ENCODE assay signal across 11 cellular contexts in the genomic region with DNA sequence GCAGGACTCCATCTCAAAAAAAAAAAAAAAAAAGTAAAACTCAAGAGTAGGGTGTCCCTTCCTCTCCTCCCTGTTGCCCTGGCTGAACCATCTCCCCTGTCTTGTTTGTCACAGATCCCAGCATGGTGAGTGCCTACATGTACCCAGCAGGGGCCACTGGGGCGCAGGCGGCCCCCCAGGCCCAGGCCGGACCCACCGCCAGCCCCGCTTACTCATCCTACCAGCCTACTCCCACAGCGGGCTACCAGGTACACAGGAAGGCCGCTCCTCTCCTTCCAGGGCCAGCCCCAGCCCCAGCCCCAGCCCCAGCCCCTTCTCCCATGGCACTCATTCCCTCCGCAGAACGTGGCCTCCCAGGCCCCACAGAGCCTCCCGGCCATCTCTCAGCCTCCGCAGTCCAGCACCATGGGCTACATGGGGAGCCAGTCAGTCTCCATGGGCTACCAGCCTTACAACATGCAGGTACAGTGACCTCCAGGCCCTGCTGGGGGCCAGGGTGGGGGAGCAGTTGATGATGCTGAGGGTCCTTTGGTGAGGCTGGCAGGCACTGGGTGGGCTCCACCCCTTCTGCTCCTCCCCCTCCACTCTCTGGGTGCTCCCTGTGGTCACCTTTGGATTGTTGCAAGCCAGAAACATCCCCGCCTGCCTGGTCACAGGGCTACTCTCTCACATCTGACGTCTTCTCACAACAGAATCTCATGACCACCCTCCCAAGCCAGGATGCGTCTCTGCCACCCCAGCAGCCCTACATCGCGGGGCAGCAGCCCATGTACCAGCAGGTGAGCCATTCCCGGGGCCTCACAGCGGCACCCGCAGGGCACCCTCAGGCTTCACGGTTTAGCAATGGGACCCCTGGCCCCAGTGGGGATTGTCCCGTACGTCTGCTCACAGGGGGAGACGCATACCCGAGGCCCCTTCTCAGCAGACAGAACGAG. TPM values are rescaled to one million over a fixed set of nuclear protein-coding genes. Genes with fewer than 3 reads are reported as not detected.
DNase-seq lines count a peak whose midpoint lies in the region; ATAC-seq and TF ChIP-seq lines count a peak whose summit lies in the region.
"Had no signal": no experiment of that assay in that cellular context is flagged by ENCODE, and none has a peak within 500 bp of the region (broad histone marks: within the 10 kb centered on the region; RNA-seq: fewer than 3 reads in every experiment).

No MANE protein-coding gene starts in this region.

- TF ChIP-seq CTCF in HL-60 (IDR thresholded peaks at IDR 0.05; ENCODE audit: insufficient read depth, low read length) (no peak), nephron (IDR thresholded peaks at IDR 0.05; ENCODE audit: unreplicated experiment in 3 of 3) (no peak)

- no peaks in the 10 kb centered on the region for H3K27me3 Mint-ChIP-seq in T-helper 1 cell treated with Interleukin-12 subunit alpha and Interleukin-12 subunit beta and Interleukin-4 antibody, amounts not matched to agents 30 μg/mL and 1 μg/mL, for 36 hours (ENCODE audit: low read depth)
- H3K27me3 Mint-ChIP-seq in activated CD8-positive, alpha-beta T cell treated with anti-CD3 and anti-CD28 coated beads, Interleukin-2, amount 10 ng/mL, durations not matched to agents 7 days and 5 days (ENCODE audit: low read depth): no peaks in the 10 kb centered on the region
- no peaks in the 10 kb centered on the region for H3K27me3 Mint-ChIP-seq in nephron (ENCODE audit: low read depth)

- no peak for ATAC-seq in activated CD8-positive, alpha-beta T cell treated with anti-CD3 and anti-CD28 coated beads, Interleukin-2, amount 10 ng/mL, durations not matched to agents 7 days and 5 days
- ATAC-seq in HG03108 (IDR thresholded peaks at IDR 0.05; ENCODE audit: unreplicated experiment): no peak

- POLR2A ChIA-PET in activated CD8-positive, alpha-beta T cell treated with anti-CD3 and anti-CD28 coated beads, Interleukin-2, amount 10 ng/mL, durations not matched to agents 7 days and 5 days (lab: Charles Lee): interaction anchor here (3.6 to 5.3 kb wide), 2 partner anchors 16 to 36 kb away, joined by 31 to 50 read pairs; partner anchors contain the start of genes ARL16, CCDC137, HGS and OXLD1

- no peak for DNase-seq in T-helper 1 cell
- no peak for DNase-seq in HL-60 (ENCODE audit: low read depth in 1 of 2, low spot score in 1 of 2)
- no peak for DNase-seq in activated CD8-positive, alpha-beta T cell treated with anti-CD3 and anti-CD28 coated beads, Interleukin-2, amount 10 ng/mL, durations not matched to agents 7 days and 5 days
- no peak for DNase-seq in midbrain (lab: John Stamatoyannopoulos, UW)
- no peak for DNase-seq in effector memory CD4-positive, alpha-beta T cell
- DNase-seq: NCI-H2227 treated with DMSO at 0.1 percent for 48 hours, small intestine had no signal

- H3K4me3 Mint-ChIP-seq in T-helper 1 cell treated with Interleukin-12 subunit alpha and Interleukin-12 subunit beta and Interleukin-4 antibody, amounts not matched to agents 30 μg/mL and 1 μg/mL, for 36 hours: peak overlapping the region; percentile 90
- H3K4me3 Mint-ChIP-seq in activated CD8-positive, alpha-beta T cell treated with anti-CD3 and anti-CD28 coated beads, Interleukin-2, amount 10 ng/mL, durations not matched to agents 7 days and 5 days: peak overlapping the region; percentile 95
- H3K4me3 Mint-ChIP-seq in nephron: peak overlapping the region; percentile 62 to 96 (median 75)

- no peak overlapping the region for H3K27ac Mint-ChIP-seq in T-helper 1 cell treated with Interleukin-12 subunit alpha and Interleukin-12 subunit beta and Interleukin-4 antibody, amounts not matched to agents 30 μg/mL and 1 μg/mL, for 36 hours
- peak overlapping the region; percentile 22 for H3K27ac Mint-ChIP-seq in activated CD8-positive, alpha-beta T cell treated with anti-CD3 and anti-CD28 coated beads, Interleukin-2, amount 10 ng/mL, durations not matched to agents 7 days and 5 days
- peak overlapping the region in 1 of 3 experiments; percentile 16 for H3K27ac Mint-ChIP-seq in nephron

- H3K4me1 Mint-ChIP-seq in T-helper 1 cell treated with Interleukin-12 subunit alpha and Interleukin-12 subunit beta and Interleukin-4 antibody, amounts not matched to agents 30 μg/mL and 1 μg/mL, for 36 hours (ENCODE audit: low read depth): peaks cover 12% of the 10 kb centered on the region
- H3K4me1 Mint-ChIP-seq in activated CD8-positive, alpha-beta T cell treated with anti-CD3 and anti-CD28 coated beads, Interleukin-2, amount 10 ng/mL, durations not matched to agents 7 days and 5 days (ENCODE audit: low read depth): peaks cover 31% of the 10 kb centered on the region
- peaks cover 4% of the 10 kb centered on the region for H3K4me1 Mint-ChIP-seq in nephron

- peak overlapping the region; percentile 95 for H3K27ac ChIP-seq in HL-60 (replicated peaks)
- H3K27ac ChIP-seq in effector memory CD4-positive, alpha-beta T cell (ENCODE audit: insufficient read depth, low read length, poor library complexity, severe bottlenecking): no peak overlapping the region
- H3K27ac ChIP-seq: ascending aorta had no signal

- peaks cover 41% of the 10 kb centered on the region for H3K36me3 ChIP-seq in effector memory CD4-positive, alpha-beta T cell (ENCODE audit: control insufficient read depth, insufficient read depth, low read length)

- CTCF ChIA-PET in activated CD8-positive, alpha-beta T cell treated with anti-CD3 and anti-CD28 coated beads, Interleukin-2, amount 10 ng/mL, durations not matched to agents 7 days and 5 days (lab: Charles Lee): no interaction called here

- H3K4me1 ChIP-seq in effector memory CD4-positive, alpha-beta T cell (ENCODE audit: control insufficient read depth, insufficient read depth, low read length, poor library complexity, severe bottlenecking): peaks cover 27% of the 10 kb centered on the region

- no peaks in the 10 kb centered on the region for H3K9me3 ChIP-seq in effector memory CD4-positive, alpha-beta T cell (ENCODE audit: control insufficient read depth, low read length)
- H3K9me3 ChIP-seq: ascending aorta had no signal

- no peaks in the 10 kb centered on the region for H3K9me3 Mint-ChIP-seq in T-helper 1 cell treated with Interleukin-12 subunit alpha and Interleukin-12 subunit beta and Interleukin-4 antibody, amounts not matched to agents 30 μg/mL and 1 μg/mL, for 36 hours
- no peaks in the 10 kb centered on the region for H3K9me3 Mint-ChIP-seq in activated CD8-positive, alpha-beta T cell treated with anti-CD3 and anti-CD28 coated beads, Interleukin-2, amount 10 ng/mL, durations not matched to agents 7 days and 5 days (ENCODE audit: insufficient read depth)
- H3K9me3 Mint-ChIP-seq in nephron: no peaks in the 10 kb centered on the region

- H3K27me3 ChIP-seq in HL-60 (ENCODE audit: insufficient read depth, poor library complexity, severe bottlenecking): no peaks in the 10 kb centered on the region
- no peaks in the 10 kb centered on the region for H3K27me3 ChIP-seq in effector memory CD4-positive, alpha-beta T cell (replicated peaks; ENCODE audit: control insufficient read depth, insufficient read depth, low read length, poor library complexity, severe bottlenecking)
- H3K27me3 ChIP-seq: ascending aorta had no signal

- peaks cover 32% of the 10 kb centered on the region for H3K36me3 Mint-ChIP-seq in T-helper 1 cell treated with Interleukin-12 subunit alpha and Interleukin-12 subunit beta and Interleukin-4 antibody, amounts not matched to agents 30 μg/mL and 1 μg/mL, for 36 hours (ENCODE audit: low read depth)
- peaks cover 58% of the 10 kb centered on the region for H3K36me3 Mint-ChIP-seq in activated CD8-positive, alpha-beta T cell treated with anti-CD3 and anti-CD28 coated beads, Interleukin-2, amount 10 ng/mL, durations not matched to agents 7 days and 5 days (ENCODE audit: low read depth)
- H3K36me3 Mint-ChIP-seq in nephron (ENCODE audit: low read depth): peaks cover 42% of the 10 kb centered on the region

- H3K4me3 ChIP-seq in HL-60 (replicated peaks; ENCODE audit: insufficient read depth, low read length): peak overlapping the region; percentile 84; the same call in 1 of the 2 replicates
- no peak overlapping the region for H3K4me3 ChIP-seq in effector memory CD4-positive, alpha-beta T cell (ENCODE audit: insufficient read depth, low read depth, low read length, poor library complexity, severe bottlenecking)
- H3K4me3 ChIP-seq: ascending aorta had no signal

RNA-seq across cellular contexts. Expression of gene MRPL12, which starts 2.5 kb away (rescaled TPM):
- total RNA-seq in activated CD8-positive, alpha-beta T cell treated with anti-CD3 and anti-CD28 coated beads, Interleukin-2, amount 10 ng/mL, durations not matched to agents 7 days and 5 days: 100 to 1,000 TPM; 102 to 104 TPM

RNA-seq across cellular contexts. Expression of gene SLC25A10, which starts 11.5 kb away (rescaled TPM):
- 10 to 100 TPM; 39.2 to 40.4 TPM for total RNA-seq in activated CD8-positive, alpha-beta T cell treated with anti-CD3 and anti-CD28 coated beads, Interleukin-2, amount 10 ng/mL, durations not matched to agents 7 days and 5 days

RNA-seq across cellular contexts. Expression of gene HGS, which starts 16.8 kb away (rescaled TPM):
- 100 to 1,000 TPM; 107 to 128 TPM for total RNA-seq in activated CD8-positive, alpha-beta T cell treated with anti-CD3 and anti-CD28 coated beads, Interleukin-2, amount 10 ng/mL, durations not matched to agents 7 days and 5 days

RNA-seq across cellular contexts. Expression of gene ARL16, which starts 17.0 kb away (rescaled TPM):
- 10 to 100 TPM; 21.3 to 28.4 TPM for total RNA-seq in activated CD8-positive, alpha-beta T cell treated with anti-CD3 and anti-CD28 coated beads, Interleukin-2, amount 10 ng/mL, durations not matched to agents 7 days and 5 days

RNA-seq across cellular contexts. Expression of gene CCDC137, which starts 34.1 kb away (rescaled TPM):
- total RNA-seq in activated CD8-positive, alpha-beta T cell treated with anti-CD3 and anti-CD28 coated beads, Interleukin-2, amount 10 ng/mL, durations not matched to agents 7 days and 5 days: 10 to 100 TPM; 42.3 to 43.7 TPM
